10 cellular contexts compared by ENCODE assay signal in genomic region chr2:148971547-148971946, GRCh38.
A peak's percentile ranks its signal among the peaks of the same experiment; 100 is the strongest.
DNase-seq lines count a peak whose midpoint lies in the region; ATAC-seq lines count a peak whose summit lies in the region.
"Had no signal": no experiment of that assay in that cellular context is flagged by ENCODE, and none has a peak within 500 bp of the region (broad histone marks: within the 10 kb centered on the region; RNA-seq: fewer than 3 reads in every experiment).

No MANE protein-coding gene starts in this region.

- no peak for DNase-seq in central memory CD8-positive, alpha-beta T cell (ENCODE audit: low spot score in 2 of 2)
- DNase-seq in SHP77 treated with DMSO at 0.1 percent for 48 hours (lab: John Stamatoyannopoulos, UW) (no peak), cortex of kidney (lab: John Stamatoyannopoulos, UW) (no peak), ureter (ENCODE audit: low spot score) (no peak)
- DNase-seq: activated CD8-positive, alpha-beta memory T cell treated with anti-CD3 and anti-CD28 coated beads for 24 hours; effector CD4-positive, alpha-beta T cell; T-helper 1 cell had no signal

- ATAC-seq in GM18867 (IDR thresholded peaks at IDR 0.05; ENCODE audit: unreplicated experiment) (peak; percentile 99), GM21447 (IDR thresholded peaks at IDR 0.05; ENCODE audit: unreplicated experiment) (peak; percentile 89), HG03066 (IDR thresholded peaks at IDR 0.05; ENCODE audit: low read depth, unreplicated experiment) (peak; percentile 89)
- ATAC-seq in central memory CD8-positive, alpha-beta T cell (replicated peaks; ENCODE audit: extremely low read depth, poor library complexity, severe bottlenecking) = peak; percentile 74

- no peak overlapping the region for H3K4me3 Mint-ChIP-seq in central memory CD8-positive, alpha-beta T cell

- no peaks in the 10 kb centered on the region for H3K9me3 Mint-ChIP-seq in central memory CD8-positive, alpha-beta T cell

- no peaks in the 10 kb centered on the region for H3K36me3 Mint-ChIP-seq in central memory CD8-positive, alpha-beta T cell (ENCODE audit: insufficient read depth)

- peak overlapping the region; percentile 33 for H3K27ac Mint-ChIP-seq in central memory CD8-positive, alpha-beta T cell (ENCODE audit: low read depth)

- peaks cover 13% of the 10 kb centered on the region for H3K4me1 Mint-ChIP-seq in central memory CD8-positive, alpha-beta T cell

- no peaks in the 10 kb centered on the region for H3K27me3 Mint-ChIP-seq in central memory CD8-positive, alpha-beta T cell
